Comparison of ENCODE assay signal across 8 cellular contexts in genomic region chr19:16714702-16715294, GRCh38. TPM values are rescaled to one million over a fixed set of nuclear protein-coding genes. Genes with fewer than 3 reads are reported as not detected.
DNase-seq lines count a peak whose midpoint lies in the region; ATAC-seq, FAIRE-seq and TF ChIP-seq lines count a peak whose summit lies in the region.

No MANE protein-coding gene starts in this region.

- H3K27me3 Mint-ChIP-seq in activated CD8-positive, alpha-beta memory T cell treated with anti-CD3 and anti-CD28 coated beads, Interleukin-2, amount 10 ng/mL, durations not matched to agents 7 days and 5 days: no peaks in the 10 kb centered on the region

- DNase-seq in AG09319 (ENCODE audit: extremely low read depth, low read depth) (no peak), GM18507 (ENCODE audit: extremely low spot score, insufficient read length, low read depth) (peak; percentile 39), NCI-H774 (lab: John Stamatoyannopoulos, UW) (peak; percentile 65), esophagus muscularis mucosa (ENCODE audit: extremely low spot score) (no peak), upper lobe of left lung (peak; percentile 56 to 84)
- peak; percentile 55 for DNase-seq in activated CD8-positive, alpha-beta memory T cell treated with anti-CD3 and anti-CD28 coated beads, Interleukin-2, amount 10 ng/mL, durations not matched to agents 7 days and 5 days

- peak; percentile 78 for TF ChIP-seq CTCF in AG09319 (IDR thresholded peaks at IDR 0.05; ENCODE audit: low read depth, low read length)
- peak; percentile 72 to 86 (median 79) for TF ChIP-seq CTCF in esophagus muscularis mucosa (IDR thresholded peaks at IDR 0.05)
- peak; percentile 67 for TF ChIP-seq CTCF in neural cell (IDR thresholded peaks at IDR 0.05; ENCODE audit: poor library complexity, severe bottlenecking)
- peak; percentile 64 to 78 (median 73) for TF ChIP-seq CTCF in upper lobe of left lung (IDR thresholded peaks at IDR 0.05)

- no peaks in the 10 kb centered on the region for H3K79me2 ChIP-seq in neural cell (replicated peaks; ENCODE audit: insufficient read depth, low read length)

- H3K4me3 ChIP-seq in esophagus muscularis mucosa (no peak overlapping the region), neural cell (ENCODE audit: low read length) (no peak overlapping the region), upper lobe of left lung (no peak overlapping the region)

- no peaks in the 10 kb centered on the region for H3K27me3 ChIP-seq in esophagus muscularis mucosa
- H3K27me3 ChIP-seq in neural cell (ENCODE audit: insufficient read depth, low read depth, low read length): no peaks in the 10 kb centered on the region
- no peaks in the 10 kb centered on the region for H3K27me3 ChIP-seq in upper lobe of left lung

- peak; percentile 66 for TF ChIP-seq RAD21 in neural cell (conservative IDR thresholded peaks at IDR 0.05)

- TF ChIP-seq POLR2A in esophagus muscularis mucosa (IDR thresholded peaks at IDR 0.05; ENCODE audit: low read depth) (no peak), upper lobe of left lung (IDR thresholded peaks at IDR 0.05) (no peak)

- H3K9me3 ChIP-seq in esophagus muscularis mucosa (no peaks in the 10 kb centered on the region), neural cell (ENCODE audit: low read length) (no peaks in the 10 kb centered on the region), upper lobe of left lung (no peaks in the 10 kb centered on the region)

- no peaks in the 10 kb centered on the region for H3K36me3 Mint-ChIP-seq in activated CD8-positive, alpha-beta memory T cell treated with anti-CD3 and anti-CD28 coated beads, Interleukin-2, amount 10 ng/mL, durations not matched to agents 7 days and 5 days

- WGBS in esophagus muscularis mucosa: 24% methylated on average over 14 of the region's 14 CpGs
- 23 to 30% methylated on average over 14 of the region's 14 CpGs for WGBS in upper lobe of left lung, 2 donors

- no peak for TF ChIP-seq EP300 in esophagus muscularis mucosa (IDR thresholded peaks at IDR 0.05)
- no peak for TF ChIP-seq EP300 in neural cell (conservative IDR thresholded peaks at IDR 0.05; ENCODE audit: poor library complexity, severe bottlenecking)
- no peak for TF ChIP-seq EP300 in upper lobe of left lung (IDR thresholded peaks at IDR 0.05)

- H3F3A ChIP-seq in neural cell (ENCODE audit: insufficient read depth, low read length, poor library complexity, severe bottlenecking): no peaks in the 10 kb centered on the region

- no peak overlapping the region for H3K4me2 ChIP-seq in neural cell (ENCODE audit: low read length)

- H3K4me1 Mint-ChIP-seq in activated CD8-positive, alpha-beta memory T cell treated with anti-CD3 and anti-CD28 coated beads, Interleukin-2, amount 10 ng/mL, durations not matched to agents 7 days and 5 days: no peaks in the 10 kb centered on the region

- no peaks in the 10 kb centered on the region for H4K20me1 ChIP-seq in neural cell (ENCODE audit: insufficient read depth)

- H3K9me3 Mint-ChIP-seq in activated CD8-positive, alpha-beta memory T cell treated with anti-CD3 and anti-CD28 coated beads, Interleukin-2, amount 10 ng/mL, durations not matched to agents 7 days and 5 days (ENCODE audit: low read depth): no peaks in the 10 kb centered on the region

- H3K4me3 Mint-ChIP-seq in activated CD8-positive, alpha-beta memory T cell treated with anti-CD3 and anti-CD28 coated beads, Interleukin-2, amount 10 ng/mL, durations not matched to agents 7 days and 5 days: no peak overlapping the region

- H3K4me1 ChIP-seq in esophagus muscularis mucosa: peaks cover 0 to 10% (median 7%) of the 10 kb centered on the region in 4 donors
- H3K4me1 ChIP-seq in upper lobe of left lung: peaks cover 0 to 8% (median under 1%) of the 10 kb centered on the region in 4 donors

- H2AFZ ChIP-seq in neural cell (ENCODE audit: low read depth, low read length): no peak overlapping the region

- H3K27ac ChIP-seq in esophagus muscularis mucosa (replicated peaks in 1 of 4): no peak overlapping the region
- H3K27ac ChIP-seq in neural cell (ENCODE audit: low read length): no peak overlapping the region
- H3K27ac ChIP-seq in upper lobe of left lung: no peak overlapping the region

- peak; percentile 38 for FAIRE-seq in GM18507 (lab: Jason Lieb, UNC)

- H3K27ac Mint-ChIP-seq in activated CD8-positive, alpha-beta memory T cell treated with anti-CD3 and anti-CD28 coated beads, Interleukin-2, amount 10 ng/mL, durations not matched to agents 7 days and 5 days: no peak overlapping the region

- H3K36me3 ChIP-seq in esophagus muscularis mucosa (no peaks in the 10 kb centered on the region), neural cell (ENCODE audit: insufficient read depth, low read length) (no peaks in the 10 kb centered on the region), upper lobe of left lung (no peaks in the 10 kb centered on the region)

- CTCF ChIA-PET in activated CD8-positive, alpha-beta memory T cell treated with anti-CD3 and anti-CD28 coated beads, Interleukin-2, amount 10 ng/mL, durations not matched to agents 7 days and 5 days (lab: Charles Lee): interaction anchor here (0.6 to 1.7 kb wide), 9 partner anchors 8 to 566 kb away, joined by 3 to 8 read pairs (median 4); partner anchors contain the start of genes ANKLE1 and F2RL3

- intact Hi-C loops in esophagus muscularis mucosa (cut with DNase I): loop anchor here (5.0 to 10.0 kb wide), 2 partner anchors 58 to 110 kb away; partner anchors contain the start of gene SIN3B

- peak; percentile 58 for ATAC-seq in activated CD8-positive, alpha-beta memory T cell treated with anti-CD3 and anti-CD28 coated beads, Interleukin-2, amount 10 ng/mL, durations not matched to agents 7 days and 5 days
- ATAC-seq in upper lobe of left lung (ENCODE audit: low FRiP score in 2 of 2): peak in 1 of 2 donors; percentile 82
- ATAC-seq in GM18498 (IDR thresholded peaks at IDR 0.05; ENCODE audit: unreplicated experiment): no peak

- no peak overlapping the region for H3K9ac ChIP-seq in neural cell (ENCODE audit: low read length)

- no peaks in the 10 kb centered on the region for H3K9me2 ChIP-seq in neural cell (ENCODE audit: insufficient read depth, low read length)

TF ChIP-seq in neural cell, 6 proteins besides CTCF, POLR2A, EP300 and RAD21:
- peak; percentile 44 for TF ChIP-seq SMC3 (conservative IDR thresholded peaks at IDR 0.05; ENCODE audit: poor library complexity)
- TF ChIP-seq, protein P1, sequence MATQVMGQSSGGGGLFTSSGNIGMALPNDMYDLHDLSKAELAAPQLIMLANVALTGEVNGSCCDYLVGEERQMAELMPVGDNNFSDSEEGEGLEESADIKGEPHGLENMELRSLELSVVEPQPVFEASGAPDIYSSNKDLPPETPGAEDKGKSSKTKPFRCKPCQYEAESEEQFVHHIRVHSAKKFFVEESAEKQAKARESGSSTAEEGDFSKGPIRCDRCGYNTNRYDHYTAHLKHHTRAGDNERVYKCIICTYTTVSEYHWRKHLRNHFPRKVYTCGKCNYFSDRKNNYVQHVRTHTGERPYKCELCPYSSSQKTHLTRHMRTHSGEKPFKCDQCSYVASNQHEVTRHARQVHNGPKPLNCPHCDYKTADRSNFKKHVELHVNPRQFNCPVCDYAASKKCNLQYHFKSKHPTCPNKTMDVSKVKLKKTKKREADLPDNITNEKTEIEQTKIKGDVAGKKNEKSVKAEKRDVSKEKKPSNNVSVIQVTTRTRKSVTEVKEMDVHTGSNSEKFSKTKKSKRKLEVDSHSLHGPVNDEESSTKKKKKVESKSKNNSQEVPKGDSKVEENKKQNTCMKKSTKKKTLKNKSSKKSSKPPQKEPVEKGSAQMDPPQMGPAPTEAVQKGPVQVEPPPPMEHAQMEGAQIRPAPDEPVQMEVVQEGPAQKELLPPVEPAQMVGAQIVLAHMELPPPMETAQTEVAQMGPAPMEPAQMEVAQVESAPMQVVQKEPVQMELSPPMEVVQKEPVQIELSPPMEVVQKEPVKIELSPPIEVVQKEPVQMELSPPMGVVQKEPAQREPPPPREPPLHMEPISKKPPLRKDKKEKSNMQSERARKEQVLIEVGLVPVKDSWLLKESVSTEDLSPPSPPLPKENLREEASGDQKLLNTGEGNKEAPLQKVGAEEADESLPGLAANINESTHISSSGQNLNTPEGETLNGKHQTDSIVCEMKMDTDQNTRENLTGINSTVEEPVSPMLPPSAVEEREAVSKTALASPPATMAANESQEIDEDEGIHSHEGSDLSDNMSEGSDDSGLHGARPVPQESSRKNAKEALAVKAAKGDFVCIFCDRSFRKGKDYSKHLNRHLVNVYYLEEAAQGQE (IDR thresholded peaks at IDR 0.05; ENCODE audit: borderline replicate concordance): no peak

RNA-seq across cellular contexts. Expression of gene NWD1, which starts 4.8 kb away (rescaled TPM):
- total RNA-seq in activated CD8-positive, alpha-beta memory T cell treated with anti-CD3 and anti-CD28 coated beads, Interleukin-2, amount 10 ng/mL, durations not matched to agents 7 days and 5 days: not detected
- under 1 TPM; under 0.01 to 0.17 (median 0.06) TPM for total RNA-seq in esophagus muscularis mucosa
- 0.16 and 0.24 TPM in 2 replicates for polyA plus RNA-seq in neural cell
- 0.12 and 0.24 TPM in 2 replicates for polyA minus RNA-seq in neural cell
- total RNA-seq in upper lobe of left lung: 10 to 100 TPM in 1 of 6 donors, 1 to 10 TPM in 4, under 1 TPM in 1; 0.06 to 15.3 (median 2.3) TPM

RNA-seq across cellular contexts. Expression of gene TMEM38A, which starts 53.9 kb away (rescaled TPM):
- under 1 TPM; 0.87 to 0.88 TPM for total RNA-seq in activated CD8-positive, alpha-beta memory T cell treated with anti-CD3 and anti-CD28 coated beads, Interleukin-2, amount 10 ng/mL, durations not matched to agents 7 days and 5 days
- total RNA-seq in esophagus muscularis mucosa: 10 to 100 TPM in 1 of 4 donors, 1 to 10 TPM in 3; 6.3 to 10.4 (median 7.7) TPM
- polyA plus RNA-seq in neural cell: 8.6 and 11.2 TPM in 2 replicates
- polyA minus RNA-seq in neural cell: 8.8 and 10.7 TPM in 2 replicates
- 1 to 10 TPM; 5.1 to 8.4 (median 5.9) TPM for total RNA-seq in upper lobe of left lung

RNA-seq across cellular contexts. Expression of gene SMIM7, which starts 54.9 kb away (rescaled TPM):
- total RNA-seq in activated CD8-positive, alpha-beta memory T cell treated with anti-CD3 and anti-CD28 coated beads, Interleukin-2, amount 10 ng/mL, durations not matched to agents 7 days and 5 days: 10 to 100 TPM; 55.4 to 60.0 TPM
- total RNA-seq in esophagus muscularis mucosa: 10 to 100 TPM; 58.5 to 85.0 (median 69.8) TPM
- 153 and 171 TPM in 2 replicates for polyA plus RNA-seq in neural cell
- 54.2 and 63.1 TPM in 2 replicates for polyA minus RNA-seq in neural cell
- 100 to 1,000 TPM in 1 of 6 donors, 10 to 100 TPM in 5; 71.8 to 129 (median 80.4) TPM for total RNA-seq in upper lobe of left lung

Comparison
In these comparisons a context has a peak if more than half of its experiments do, and no peak if none do; other contexts are left out.
1. DNase-seq: peak in GM18507 (single experiment), NCI-H774 (single experiment), activated CD8-positive, alpha-beta memory T cell treated with anti-CD3 and anti-CD28 coated beads, Interleukin-2, amount 10 ng/mL, durations not matched to agents 7 days and 5 days (single experiment) and upper lobe of left lung (2 of 2); none in AG09319 (single experiment) and esophagus muscularis mucosa (single experiment).
2. Peak in every context shown above with its lines, with median percentiles within 50 percentile points of each other: CTCF ChIP-seq.